9 cellular contexts compared by ENCODE assay signal in genomic region chr5:150497989-150498317, GRCh38. TPM values are rescaled to one million over a fixed set of nuclear protein-coding genes. Genes with fewer than 3 reads are reported as not detected.
A peak's percentile ranks its signal among the peaks of the same experiment; 100 is the strongest.
DNase-seq lines count a peak whose midpoint lies in the region; ATAC-seq, FAIRE-seq and TF ChIP-seq lines count a peak whose summit lies in the region.
"Had no signal": no experiment of that assay in that cellular context is flagged by ENCODE, and none has a peak within 500 bp of the region (broad histone marks: within the 10 kb centered on the region; RNA-seq: fewer than 3 reads in every experiment).

No MANE protein-coding gene starts in this region.

- peak overlapping the region; percentile 83 for H3K14ac ChIP-seq in IMR-90 (replicated peaks; ENCODE audit: low read depth, low read length)

- peak overlapping the region; percentile 94 for H3K4ac ChIP-seq in IMR-90 (ENCODE audit: low read depth, low read length)
- H3K4ac ChIP-seq in mesendoderm (ENCODE audit: low read depth, low read length), result no peak overlapping the region

- in situ Hi-C loops in IMR-90 (cut with MboI; ENCODE audit: low sequenced_read_pairs), result no loop called here

- H3K27me3 ChIP-seq in IMR-90 (ENCODE audit: control insufficient read depth, insufficient read depth, low read length), result no peaks in the 10 kb centered on the region
- no peaks in the 10 kb centered on the region for H3K27me3 ChIP-seq in mesendoderm (ENCODE audit: insufficient read depth, low read length, poor library complexity)

- peak overlapping the region; percentile 81 for H2BK120ac ChIP-seq in IMR-90 (ENCODE audit: low read depth, low read length)
- no peak overlapping the region for H2BK120ac ChIP-seq in mesendoderm (ENCODE audit: low read depth, low read length)

- H3K36me3 ChIP-seq in IMR-90 (ENCODE audit: control insufficient read depth, insufficient read depth, low read length) (peaks cover 10% of the 10 kb centered on the region), mesendoderm (ENCODE audit: control insufficient read depth, insufficient read depth, low read length) (no peaks in the 10 kb centered on the region)

- peaks cover 66% of the 10 kb centered on the region for H4K20me1 ChIP-seq in IMR-90 (ENCODE audit: insufficient read depth, low read length)

- DNase-seq in IMR-90 (no peak), mesendoderm (no peak), cerebellar cortex (ENCODE audit: low spot score) (no peak), HuH-7.5 (ENCODE audit: low spot score) (no peak), GM12892 (ENCODE audit: insufficient read length) (no peak), occipital lobe (lab: John Stamatoyannopoulos, UW) (no peak)

- H2BK20ac ChIP-seq in IMR-90 (ENCODE audit: low read depth, low read length), result peak overlapping the region; percentile 75

- H3K9me3 ChIP-seq in IMR-90 (ENCODE audit: control insufficient read depth, insufficient read depth, low read length), result no peaks in the 10 kb centered on the region

- peak overlapping the region; percentile 0 for H3K9ac ChIP-seq in IMR-90 (ENCODE audit: low read depth, low read length)
- no peak overlapping the region for H3K9ac ChIP-seq in mesendoderm (ENCODE audit: low read length)

- peak overlapping the region; percentile 71 for H2AK9ac ChIP-seq in IMR-90 (replicated peaks; ENCODE audit: low read depth, low read length, poor library complexity)

- no CpG with 5 or more reads among the region's 5 CpGs for WGBS in IMR-90 (ENCODE audit: extremely low coverage in 2 of 2, insufficient read length in 1 of 2), 2 experiments
- no CpG with 5 or more reads among the region's 5 CpGs for WGBS in mesendoderm (ENCODE audit: extremely low coverage, insufficient coverage, low lambda C conversion rate)

- peak overlapping the region; percentile 97 for H4K91ac ChIP-seq in IMR-90 (ENCODE audit: insufficient read depth, low read depth, low read length)

- TF ChIP-seq CTCF in IMR-90 (conservative IDR thresholded peaks at IDR 0.05; ENCODE audit: low read depth, low read length), result no peak

- peaks cover 64% of the 10 kb centered on the region for H3K9me1 ChIP-seq in IMR-90 (ENCODE audit: insufficient read depth, low read length)

- no peak for TF ChIP-seq POLR2A in IMR-90 (IDR thresholded peaks at IDR 0.05; ENCODE audit: low read depth, low read length)
- TF ChIP-seq POLR2A in GM12892 (IDR thresholded peaks at IDR 0.05; ENCODE audit: low read depth, low read length), result no peak

- H3K23ac ChIP-seq in IMR-90 (ENCODE audit: low read depth, low read length), result peak overlapping the region; percentile 57
- H3K23ac ChIP-seq in mesendoderm (ENCODE audit: low read length), result no peak overlapping the region

- H2AFZ ChIP-seq in IMR-90 (replicated peaks; ENCODE audit: low read length, poor library complexity), result peak overlapping the region; percentile 45

- H4K5ac ChIP-seq in IMR-90 (ENCODE audit: low read depth, low read length), result peak overlapping the region; percentile 68
- H4K5ac ChIP-seq in mesendoderm (ENCODE audit: low read length), result no peak overlapping the region

- intact Hi-C loops in IMR-90 (cut with micrococcal nuclease), result loop anchor here (1.0 kb wide), 1 partner anchor 19 kb away; no protein-coding TSS in a partner anchor

- H3K27ac ChIP-seq in IMR-90 (ENCODE audit: insufficient read depth, low read length) (peak overlapping the region; percentile 58), cingulate gyrus (ENCODE audit: low read depth, low read length) (peak overlapping the region; percentile 99), mesendoderm (ENCODE audit: low read depth, low read length) (no peak overlapping the region), temporal lobe (ENCODE audit: low read depth, low read length) (peak overlapping the region; percentile 100)
- H3K27ac ChIP-seq: SK-N-MC had no signal

- H3K56ac ChIP-seq in IMR-90 (ENCODE audit: extremely low read depth, insufficient read depth, low read length) (peak overlapping the region; percentile 68), mesendoderm (ENCODE audit: low read length) (peak overlapping the region; percentile 74)

- POLR2A ChIA-PET in IMR-90 (lab: Charles Lee; ENCODE audit: unreplicated experiment), result interaction anchor here (0.6 kb wide), 1 partner anchor 9 kb away, joined by 6 read pairs; no protein-coding TSS in a partner anchor

- H2BK15ac ChIP-seq in IMR-90 (ENCODE audit: low read depth, low read length) (peak overlapping the region; percentile 75), mesendoderm (replicated peaks; ENCODE audit: low read depth) (no peak overlapping the region)

- TF ChIP-seq RAD21 in IMR-90 (IDR thresholded peaks at IDR 0.05; ENCODE audit: low read length), result no peak

- CTCF ChIA-PET in IMR-90 (lab: Yijun Ruan, JAX), result no interaction called here

- H3K4me1 ChIP-seq in IMR-90 (ENCODE audit: control insufficient read depth, insufficient read depth, low read length), result peaks cover 54% of the 10 kb centered on the region
- H3K4me1 ChIP-seq in mesendoderm (ENCODE audit: control insufficient read depth, low read depth, low read length), result peaks cover 22% of the 10 kb centered on the region

- peak overlapping the region; percentile 5; the same call in 1 of the 2 replicates for H3K4me3 ChIP-seq in IMR-90 (ENCODE audit: insufficient read depth, low read depth, low read length)
- H3K4me3 ChIP-seq in mesendoderm (ENCODE audit: low read length), result no peak overlapping the region
- H3K4me3 ChIP-seq: SK-N-MC had no signal

- peak overlapping the region; percentile 96 for H2BK5ac ChIP-seq in IMR-90 (ENCODE audit: low read depth, low read length, poor library complexity, severe bottlenecking)
- H2BK5ac ChIP-seq in mesendoderm (ENCODE audit: low read length), result no peak overlapping the region

- no TSS peak for BruUV-seq in IMR-90 (replicated peaks; lab: Mats Ljungman, UMichigan)

- peaks cover 78% of the 10 kb centered on the region for H3K79me2 ChIP-seq in mesendoderm (ENCODE audit: control insufficient read depth, insufficient read depth, low read length)

- peaks cover 26 to 74% of the 10 kb centered on the region in 2 experiments for H3K79me1 ChIP-seq in IMR-90 (ENCODE audit: low read depth in 1 of 2, low read length in 2 of 2)
- peaks cover 47% of the 10 kb centered on the region for H3K79me1 ChIP-seq in mesendoderm (ENCODE audit: low read length)

- no peak for FAIRE-seq in GM12892 (lab: Jason Lieb, UNC)

- dilution Hi-C loops in IMR-90 (cut with HindIII; ENCODE audit: low sequenced_read_pairs, unreplicated experiment), result no loop called here

- H3K18ac ChIP-seq in IMR-90 (ENCODE audit: low read depth, low read length), result peak overlapping the region; percentile 55
- H3K18ac ChIP-seq in mesendoderm (ENCODE audit: low read length), result no peak overlapping the region

- peak; percentile 16 for ATAC-seq in IMR-90 (ENCODE audit: low read depth)

- H2AK5ac ChIP-seq in IMR-90 (ENCODE audit: low read depth, low read length), result peak overlapping the region; percentile 90
- H2AK5ac ChIP-seq in mesendoderm (ENCODE audit: low read length), result peak overlapping the region; percentile 38

- H4K8ac ChIP-seq in IMR-90 (ENCODE audit: low read depth in 2 of 2, low read length in 2 of 2), result peak overlapping the region; percentile 68 to 76
- H4K8ac ChIP-seq in mesendoderm (ENCODE audit: low read depth, low read length), result no peak overlapping the region

- H3K4me2 ChIP-seq in IMR-90 (ENCODE audit: low read depth, low read length), result peak overlapping the region; percentile 72
- H3K4me2 ChIP-seq in mesendoderm (ENCODE audit: low read length), result no peak overlapping the region

TF ChIP-seq in IMR-90, 13 proteins besides CTCF, POLR2A, EP300 and RAD21:
- TF ChIP-seq MAZ (IDR thresholded peaks at IDR 0.05; ENCODE audit: borderline replicate concordance, low read depth, low read length), result no peak
- no peak for TF ChIP-seq BHLHE40 (IDR thresholded peaks at IDR 0.05; ENCODE audit: low read depth, low read length)
- no peak for TF ChIP-seq CEBPB (IDR thresholded peaks at IDR 0.05; ENCODE audit: low read depth, low read length)
- TF ChIP-seq CHD1 (IDR thresholded peaks at IDR 0.05; ENCODE audit: low read depth, low read length), result no peak

RNA-seq across cellular contexts. Expression of gene NDST1, which starts 10.0 kb away (rescaled TPM):
- total RNA-seq in IMR-90 (2012; rRNA removed) (30.3 and 30.5 TPM in 2 replicates), temporal lobe (28.0 TPM), occipital lobe (23.1 TPM)
- polyA plus RNA-seq in IMR-90 (2012; rRNA removed), result 80.4 and 101 TPM in 2 replicates
- 41.4 and 74.0 TPM in 2 replicates for polyA plus RNA-seq in IMR-90 (2012; cell fraction: cytosol; rRNA removed)
- polyA plus RNA-seq in IMR-90 (2012; cell fraction: nucleus; rRNA removed; ENCODE audit: low replicate concordance), result 81.4 and 121 TPM in 2 replicates
- 36.0 TPM for polyA plus RNA-seq in mesendoderm (2013, experiment 1 of 2)
- polyA plus RNA-seq in mesendoderm (2013, experiment 2 of 2), result 34.9 TPM
- 6.3 TPM for polyA plus RNA-seq in GM12892 (2012; ENCODE audit: missing spikeins)

RNA-seq across cellular contexts. Expression of gene RPS14, which starts 48.4 kb away (rescaled TPM):
- total RNA-seq in IMR-90 (2012; rRNA removed) (7,310 and 7,583 TPM in 2 replicates), temporal lobe (1,676 TPM), occipital lobe (2,126 TPM)
- polyA plus RNA-seq in IMR-90 (2012; rRNA removed), result 6,296 and 6,747 TPM in 2 replicates
- 5,609 and 17,745 TPM in 2 replicates for polyA plus RNA-seq in IMR-90 (2012; cell fraction: cytosol; rRNA removed)
- polyA plus RNA-seq in IMR-90 (2012; cell fraction: nucleus; rRNA removed; ENCODE audit: low replicate concordance), result 873 and 3,349 TPM in 2 replicates
- polyA plus RNA-seq in mesendoderm (2013, experiment 1 of 2), result 4,258 TPM
- polyA plus RNA-seq in mesendoderm (2013, experiment 2 of 2), result 4,342 TPM
- polyA plus RNA-seq in GM12892 (2012; ENCODE audit: missing spikeins), result 4,425 TPM
